In the genomic region with DNA sequence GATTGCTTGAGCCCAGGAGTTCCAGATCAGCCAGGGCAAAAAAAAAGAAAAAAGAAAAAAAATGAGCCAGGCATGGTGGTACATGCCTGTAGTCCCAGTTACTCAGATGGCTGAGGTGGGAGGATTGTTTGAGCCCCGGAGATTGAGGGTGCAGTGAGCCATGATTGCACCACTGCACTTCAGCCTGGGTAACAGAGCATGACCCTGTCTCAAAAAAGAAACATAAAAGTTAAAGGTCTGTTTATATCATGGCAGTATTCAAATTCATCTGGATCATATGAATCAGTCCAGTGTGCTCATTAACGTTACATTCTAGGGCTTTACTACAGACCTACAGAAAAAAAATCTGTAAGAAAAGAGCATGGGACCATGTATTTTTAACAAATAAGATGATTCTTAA, we compare ENCODE assay signal across 19 cellular contexts. TPM values are rescaled to one million over a fixed set of nuclear protein-coding genes. Genes with fewer than 3 reads are reported as not detected.
DNase-seq lines count a peak whose midpoint lies in the region; ATAC-seq and TF ChIP-seq lines count a peak whose summit lies in the region.
"Had no signal": no experiment of that assay in that cellular context is flagged by ENCODE, and none has a peak within 500 bp of the region (broad histone marks: within the 10 kb centered on the region; RNA-seq: fewer than 3 reads in every experiment).

No MANE protein-coding gene starts in this region.

- no peak for DNase-seq in omental fat pad (ENCODE audit: low spot score)
- DNase-seq in activated CD4-positive, alpha-beta T cell treated with anti-CD3 and anti-CD28 coated beads, Interleukin-2, amount 50 U/mL, for 4 hours = no peak
- no peak for DNase-seq in cardiac septum (ENCODE audit: low spot score)
- DNase-seq: activated T-cell treated with anti-CD3 and anti-CD28 coated beads, Interleukin-2, amount 50 U/mL, for 4 hours; effector CD4-positive, alpha-beta T cell; gastrocnemius medialis; H7; NCI-H1417 treated with DMSO at 0.1 percent for 48 hours; transverse colon had no signal

- no peak for TF ChIP-seq CTCF in omental fat pad (IDR thresholded peaks at IDR 0.05)

- peak overlapping the region in 3 of 10 experiments; percentile 5 to 30 (median 28); a peak in 3 of 20 replicates for H3K4me3 ChIP-seq in BLaER1 treated with 17β-estradiol and CSF1 and Interleukin-3, amounts not matched to agents 10 nM and 100 nM
- H3K4me3 ChIP-seq: A549, gastrocnemius medialis, neural progenitor cell, SJSA1, smooth muscle cell, transverse colon had no signal

- peaks cover 0 to 53% (median 26%) of the 10 kb centered on the region in 11 experiments; a peak in 14 of 22 replicates for H4K20me1 ChIP-seq in BLaER1 treated with 17β-estradiol and CSF1 and Interleukin-3, amounts not matched to agents 10 nM and 100 nM

- peak overlapping the region in 8 of 11 experiments; percentile 59 to 85 (median 80); a peak in 16 of 22 replicates for H3K4me2 ChIP-seq in BLaER1 treated with 17β-estradiol and CSF1 and Interleukin-3, amounts not matched to agents 10 nM and 100 nM
- H3K4me2 ChIP-seq: A549, neural progenitor cell, smooth muscle cell had no signal

- peak; percentile 71 for ATAC-seq in GM19351 (IDR thresholded peaks at IDR 0.05; ENCODE audit: unreplicated experiment)
- ATAC-seq in HG02852 (IDR thresholded peaks at IDR 0.05; ENCODE audit: unreplicated experiment) = peak; percentile 81
- ATAC-seq in HG03565 (IDR thresholded peaks at IDR 0.05; ENCODE audit: unreplicated experiment) = peak; percentile 82
- ATAC-seq in omental fat pad (ENCODE audit: low FRiP score) = no peak
- no peak for ATAC-seq in esophagus mucosa
- ATAC-seq: A549; activated T-cell treated with anti-CD3 and anti-CD28 coated beads, Interleukin-2, amount 50 U/mL, for 4 hours; gastrocnemius medialis; left lobe of liver had no signal

- peaks cover 25 to 73% (median 51%) of the 10 kb centered on the region in 11 experiments for H3K36me3 ChIP-seq in BLaER1 treated with 17β-estradiol and CSF1 and Interleukin-3, amounts not matched to agents 10 nM and 100 nM
- H3K36me3 ChIP-seq: gastrocnemius medialis, neural progenitor cell, transverse colon had no signal

- H3K27me3 ChIP-seq in BLaER1 treated with 17β-estradiol and CSF1 and Interleukin-3, amounts not matched to agents 10 nM and 100 nM = no peaks in the 10 kb centered on the region
- H3K27me3 ChIP-seq: gastrocnemius medialis, neural progenitor cell, SJSA1, transverse colon had no signal

- intact Hi-C loops in cardiac septum (cut with DNase I) = no loop called here

- H3K27ac ChIP-seq in BLaER1 treated with 17β-estradiol and CSF1 and Interleukin-3, amounts not matched to agents 10 nM and 100 nM = peak overlapping the region in 5 of 11 experiments; percentile 21 to 60 (median 46); a peak in 9 of 22 replicates
- H3K27ac ChIP-seq: A549, gastrocnemius medialis, neural progenitor cell, SJSA1, transverse colon had no signal

- peak overlapping the region in 3 of 11 experiments; percentile 10 to 26 (median 26); a peak in 3 of 22 replicates for H3K9ac ChIP-seq in BLaER1 treated with 17β-estradiol and CSF1 and Interleukin-3, amounts not matched to agents 10 nM and 100 nM
- H3K9ac ChIP-seq: neural progenitor cell had no signal

- peaks cover under 1 to 30% (median 15%) of the 10 kb centered on the region in 11 experiments; a peak in 19 of 22 replicates for H3K9me3 ChIP-seq in BLaER1 treated with 17β-estradiol and CSF1 and Interleukin-3, amounts not matched to agents 10 nM and 100 nM (replicated peaks in 1 of 11)
- H3K9me3 ChIP-seq: A549, gastrocnemius medialis, SJSA1, transverse colon had no signal

- H3K4me1 ChIP-seq in BLaER1 treated with 17β-estradiol and CSF1 and Interleukin-3, amounts not matched to agents 10 nM and 100 nM = peaks cover 16 to 46% (median 36%) of the 10 kb centered on the region in 10 experiments
- H3K4me1 ChIP-seq: neural progenitor cell, SJSA1 had no signal

RNA-seq across cellular contexts. Expression of a gene that starts 13.9 kb away (rescaled TPM):
- 10 to 100 TPM; 50.6 to 72.4 (median 54.1) TPM for total RNA-seq in omental fat pad
- total RNA-seq in esophagus mucosa = 95.2 TPM
- 88.0 TPM for total RNA-seq in cardiac septum

Comparison
In these comparisons a context has a peak if more than half of its experiments do, and no peak if none do; other contexts are left out.
1. ATAC-seq: peak in GM19351 (single experiment), HG02852 (single experiment) and HG03565 (single experiment); none in omental fat pad (single experiment) and esophagus mucosa (single experiment).